8 cellular contexts compared by ENCODE assay signal in genomic region chr9:121299467-121300282, GRCh38. TPM values are rescaled to one million over a fixed set of nuclear protein-coding genes. Genes with fewer than 3 reads are reported as not detected.
DNase-seq lines count a peak whose midpoint lies in the region; ATAC-seq, FAIRE-seq and TF ChIP-seq lines count a peak whose summit lies in the region.

No MANE protein-coding gene starts in this region.

- FAIRE-seq in HepG2 (lab: Jason Lieb, UNC), result no peak

- no peak for TF ChIP-seq POLR2A in breast epithelium (IDR thresholded peaks at IDR 0.05)
- peak in 1 of 2 experiments; percentile 40; a peak in 1 of 4 replicates for TF ChIP-seq POLR2A in HepG2 (IDR thresholded peaks at IDR 0.05; ENCODE audit: insufficient read depth in 1 of 2, low read depth in 2 of 2, low read length in 2 of 2)

- no peaks in the 10 kb centered on the region for H3K9me3 Mint-ChIP-seq in MCF 10A (ENCODE audit: unreplicated experiment)
- no peaks in the 10 kb centered on the region for H3K9me3 Mint-ChIP-seq in stimulated activated naive B cell treated with anti-CD40 and anti-IgM and Interleukin-4, amounts not matched to agents 10 μg/mL and 1 μg/mL and 100 μg/mL, for 72 hours

- H3K36me3 ChIP-seq in breast epithelium (no peaks in the 10 kb centered on the region), RWPE2 (ENCODE audit: low read depth) (peaks cover 26% of the 10 kb centered on the region), HepG2 (replicated peaks in 1 of 2; ENCODE audit: control insufficient read depth in 1 of 2, insufficient read depth in 2 of 2, low read length in 2 of 2) (peaks cover 11 to 17% of the 10 kb centered on the region in 2 experiments; a peak in 4 of 5 replicates)

- no peak overlapping the region for H2AFZ ChIP-seq in HepG2 (ENCODE audit: low read length)

- H3K36me3 Mint-ChIP-seq in MCF 10A (ENCODE audit: insufficient read depth, unreplicated experiment), result no peaks in the 10 kb centered on the region
- H3K36me3 Mint-ChIP-seq in stimulated activated naive B cell treated with anti-CD40 and anti-IgM and Interleukin-4, amounts not matched to agents 10 μg/mL and 1 μg/mL and 100 μg/mL, for 72 hours, result peaks cover 11 to 20% of the 10 kb centered on the region in 2 donors

- peak; percentile 43 for ATAC-seq in RWPE2 (ENCODE audit: low read depth)
- peak; percentile 49 for ATAC-seq in HepG2
- peak; percentile 74 to 82 for ATAC-seq in stimulated activated naive B cell treated with anti-CD40 and anti-IgM and Interleukin-4, amounts not matched to agents 10 μg/mL and 1 μg/mL and 100 μg/mL, for 72 hours (replicated peaks)
- ATAC-seq in HG03439 (IDR thresholded peaks at IDR 0.05; ENCODE audit: unreplicated experiment), result no peak

- H3K27me3 ChIP-seq in breast epithelium, result no peaks in the 10 kb centered on the region
- no peaks in the 10 kb centered on the region for H3K27me3 ChIP-seq in RWPE2 (ENCODE audit: insufficient read depth, poor library complexity, severe bottlenecking)
- no peaks in the 10 kb centered on the region for H3K27me3 ChIP-seq in HepG2 (ENCODE audit: control insufficient read depth in 1 of 2, insufficient read depth in 2 of 2, low read length in 2 of 2)

- peak overlapping the region; percentile 84 for H3K9ac ChIP-seq in HepG2 (ENCODE audit: insufficient read depth, low read depth, low read length)

- WGBS in HepG2 (ENCODE audit: low lambda C conversion rate), result 0% methylated on average over 8 of the region's 74 CpGs

- H3K27me3 Mint-ChIP-seq in MCF 10A (ENCODE audit: insufficient read depth, unreplicated experiment), result no peaks in the 10 kb centered on the region
- peaks cover 6 to 10% of the 10 kb centered on the region in 2 donors for H3K27me3 Mint-ChIP-seq in stimulated activated naive B cell treated with anti-CD40 and anti-IgM and Interleukin-4, amounts not matched to agents 10 μg/mL and 1 μg/mL and 100 μg/mL, for 72 hours

- H3K27ac Mint-ChIP-seq in MCF 10A (ENCODE audit: low read depth, unreplicated experiment), result no peak overlapping the region
- no peak overlapping the region for H3K27ac Mint-ChIP-seq in stimulated activated naive B cell treated with anti-CD40 and anti-IgM and Interleukin-4, amounts not matched to agents 10 μg/mL and 1 μg/mL and 100 μg/mL, for 72 hours

- peaks cover 17% of the 10 kb centered on the region for H3K4me1 Mint-ChIP-seq in MCF 10A (ENCODE audit: insufficient read depth, unreplicated experiment)
- H3K4me1 Mint-ChIP-seq in stimulated activated naive B cell treated with anti-CD40 and anti-IgM and Interleukin-4, amounts not matched to agents 10 μg/mL and 1 μg/mL and 100 μg/mL, for 72 hours, result peaks cover 14 to 30% of the 10 kb centered on the region in 2 donors

- H3K9me3 ChIP-seq in breast epithelium, result no peaks in the 10 kb centered on the region
- H3K9me3 ChIP-seq in RWPE2 (ENCODE audit: severe bottlenecking), result no peaks in the 10 kb centered on the region
- H3K9me3 ChIP-seq in HepG2 (ENCODE audit: low read length), result no peaks in the 10 kb centered on the region

- TF ChIP-seq CTCF in breast epithelium (IDR thresholded peaks at IDR 0.05), result no peak
- TF ChIP-seq CTCF in MCF 10A (IDR thresholded peaks at IDR 0.05; ENCODE audit: unreplicated experiment), result no peak
- TF ChIP-seq CTCF in RWPE2 (IDR thresholded peaks at IDR 0.05; ENCODE audit: poor library complexity, severe bottlenecking), result no peak
- TF ChIP-seq CTCF in HepG2 (CRISPR knock-in tag; IDR thresholded peaks at IDR 0.05), result peak; percentile 36; the same call in 1 of the 2 replicates

- CTCF ChIA-PET in MCF 10A (lab: Yijun Ruan, JAX), result interaction anchor here (0.6 to 1.7 kb wide), 5 partner anchors 12 to 95 kb away, joined by 3 to 6 read pairs (median 4); no protein-coding TSS in a partner anchor
- CTCF ChIA-PET in HepG2 (lab: Yijun Ruan, JAX; ENCODE audit: low intra/inter-chr PET ratio, low total read pairs), result no interaction called here

- intact Hi-C loops in breast epithelium (cut with DNase I; ENCODE audit: low total_unique reads), result loop anchor here (10.0 kb wide), 1 partner anchor 1725 kb away; no protein-coding TSS in a partner anchor
- intact Hi-C loops in MCF 10A (cut with micrococcal nuclease), result no loop called here
- intact Hi-C loops in HepG2 (cut with micrococcal nuclease; ENCODE audit: unreplicated experiment), result loop anchor here (2.0 kb wide), 1 partner anchor 87 kb away; no protein-coding TSS in a partner anchor

- in situ Hi-C loops in HepG2 (cut with HindIII; ENCODE audit: extremely low pct_ligation_motif_present, low pct_unique_long_range_greater_than_20kb), result no loop called here

- peaks cover 23 to 36% of the 10 kb centered on the region in 2 donors for H3K4me1 ChIP-seq in breast epithelium
- H3K4me1 ChIP-seq in RWPE2 (ENCODE audit: insufficient read depth, poor library complexity, severe bottlenecking), result peaks cover 2% of the 10 kb centered on the region
- peaks cover 93% of the 10 kb centered on the region for H3K4me1 ChIP-seq in HepG2 (ENCODE audit: insufficient read depth, low read length)

- H3K4me3 ChIP-seq in breast epithelium (peak overlapping the region; percentile 62 to 78 (median 66)), RWPE2 (ENCODE audit: severe bottlenecking) (peak overlapping the region; percentile 37), HepG2 (replicated peaks in 1 of 3; ENCODE audit: insufficient read depth in 1 of 3, low read depth in 2 of 3, low read length in 3 of 3) (peak overlapping the region; percentile 67 to 80 (median 76))

- H3K4me2 ChIP-seq in HepG2 (ENCODE audit: low read depth, low read length), result peak overlapping the region; percentile 78

- H3K27ac ChIP-seq in breast epithelium (peak overlapping the region; percentile 94 to 98), RWPE2 (ENCODE audit: poor library complexity, severe bottlenecking) (no peak overlapping the region), HepG2 (ENCODE audit: extremely low read length, insufficient read depth, low read length) (peak overlapping the region; percentile 94)

- no TSS peak for BruUV-seq in MCF 10A (replicated peaks; lab: Mats Ljungman, UMichigan)
- BruUV-seq in HepG2 (replicated peaks; lab: Mats Ljungman, UMichigan), result no TSS peak

- H3K79me2 ChIP-seq in HepG2 (ENCODE audit: insufficient read depth, low read length), result peaks cover 14% of the 10 kb centered on the region

- no peak; the same call in none of the 2 replicates for TF ChIP-seq RAD21 in HepG2 (CRISPR knock-in tag; IDR thresholded peaks at IDR 0.05)

- POLR2A ChIA-PET in MCF 10A (lab: Yijun Ruan, JAX), result interaction anchor here (0.9 kb wide), 1 partner anchor 10 kb away, joined by 3 read pairs; no protein-coding TSS in a partner anchor
- POLR2A ChIA-PET in HepG2 (lab: Yijun Ruan, JAX), result interaction anchor here (0.8 to 14.1 kb wide), 12 partner anchors 10 to 178 kb away, joined by 3 to 398 read pairs (median 4); partner anchors contain the start of gene GSN

- TF ChIP-seq EP300 in HepG2 (IDR thresholded peaks at IDR 0.05; ENCODE audit: low read depth in 2 of 2, low read length in 2 of 2) (no peak), HepG2 (CRISPR knock-in tag; IDR thresholded peaks at IDR 0.05; ENCODE audit: borderline replicate concordance) (no peak)

- H4K20me1 ChIP-seq in HepG2 (ENCODE audit: insufficient read depth, low read length), result no peaks in the 10 kb centered on the region

- peak; percentile 60 to 68 for DNase-seq in breast epithelium (ENCODE audit: low spot score in 2 of 2)
- DNase-seq in MCF 10A (ENCODE audit: unreplicated experiment), result no peak
- no peak for DNase-seq in RWPE2 (ENCODE audit: low spot score)
- DNase-seq in dermis blood vessel endothelial cell, result peak; percentile 61
- DNase-seq in HepG2 (ENCODE audit: low spot score), result no peak
- no peak for DNase-seq in stimulated activated naive B cell treated with anti-CD40 and anti-IgM and Interleukin-4, amounts not matched to agents 10 μg/mL and 1 μg/mL and 100 μg/mL, for 72 hours
- DNase-seq in NAMALWA (ENCODE audit: low spot score), result no peak

- H3K4me3 Mint-ChIP-seq in MCF 10A (ENCODE audit: unreplicated experiment), result no peak overlapping the region
- peak overlapping the region; percentile 76 to 77 for H3K4me3 Mint-ChIP-seq in stimulated activated naive B cell treated with anti-CD40 and anti-IgM and Interleukin-4, amounts not matched to agents 10 μg/mL and 1 μg/mL and 100 μg/mL, for 72 hours

TF ChIP-seq in HepG2, 621 proteins besides CTCF, POLR2A, EP300 and RAD21 (continues in another document):
- TF ChIP-seq ZNF354B (CRISPR knock-in tag; IDR thresholded peaks at IDR 0.05) (no peak), SALL2 (CRISPR knock-in tag; IDR thresholded peaks at IDR 0.05) (peak; percentile 76), MBNL3 (CRISPR knock-in tag; conservative IDR thresholded peaks at IDR 0.05) (no peak), ZSCAN22 (CRISPR knock-in tag; IDR thresholded peaks at IDR 0.05) (no peak), CHD4 (IDR thresholded peaks at IDR 0.05; ENCODE audit: borderline replicate concordance, low read length) (no peak), ZNF101 (CRISPR knock-in tag; IDR thresholded peaks at IDR 0.05; ENCODE audit: borderline replicate concordance, low read depth) (no peak), KLF16 (CRISPR knock-in tag; IDR thresholded peaks at IDR 0.05) (no peak)

RNA-seq across cellular contexts. Expression of gene GSN, which starts 31.7 kb away (rescaled TPM):
- over 10,000 TPM in 1 of 3 donors, 1,000 to 10,000 TPM in 2; 1,290 to 13,922 (median 1,437) TPM for total RNA-seq in breast epithelium
- 21.9 and 24.9 TPM in 2 replicates for total RNA-seq in MCF 10A (2022)
- total RNA-seq in dermis blood vessel endothelial cell, result 350 and 1,127 TPM in 2 replicates
- total RNA-seq in HepG2 (2016; rRNA removed; fragmentation: Illumina TruSeq; extraction: Trizol), result 126 and 307 TPM in 2 replicates
- 56.0 and 58.2 TPM in 2 replicates for total RNA-seq in HepG2 (2016; cell fraction: cytosol; rRNA removed; fragmentation: Illumina TruSeq; extraction: Trizol; ENCODE audit: low read depth)
- 125 and 311 TPM in 2 replicates for total RNA-seq in HepG2 (2016; cell fraction: insoluble cytoplasmic fraction; rRNA removed; fragmentation: Illumina TruSeq; extraction: Trizol)
- total RNA-seq in HepG2 (2016; cell fraction: membrane; rRNA removed; fragmentation: Illumina TruSeq; extraction: Trizol), result 102 and 113 TPM in 2 replicates
- total RNA-seq in HepG2 (2016; cell fraction: nucleus; rRNA removed; fragmentation: Illumina TruSeq; extraction: Trizol), result 251 and 294 TPM in 2 replicates
- polyA plus RNA-seq in HepG2 (2011; rRNA removed), result 294 and 436 TPM in 2 replicates
- polyA plus RNA-seq in HepG2 (2011; cell fraction: cytosol; rRNA removed), result 396 and 404 TPM in 2 replicates
- 430 and 447 TPM in 2 replicates for polyA plus RNA-seq in HepG2 (2011; cell fraction: nucleus; rRNA removed)
- polyA plus RNA-seq in HepG2 (2012), result 349 and 423 TPM in 2 replicates
- 57.9 and 60.7 TPM in 2 replicates for polyA plus RNA-seq in HepG2 (2016; cell fraction: cytosol; fragmentation: Illumina TruSeq; extraction: Trizol; ENCODE audit: low read depth)
- polyA plus RNA-seq in HepG2 (2016; cell fraction: insoluble cytoplasmic fraction; fragmentation: Illumina TruSeq; extraction: Trizol; ENCODE audit: low read depth), result 115 and 123 TPM in 2 replicates
- polyA plus RNA-seq in HepG2 (2016; cell fraction: membrane; fragmentation: Illumina TruSeq; extraction: Trizol; ENCODE audit: low read depth), result 77.0 and 92.1 TPM in 2 replicates
- 379 and 400 TPM in 2 replicates for polyA plus RNA-seq in HepG2 (2016; cell fraction: nucleus; fragmentation: Illumina TruSeq; extraction: Trizol; ENCODE audit: insufficient read depth, low read depth)
- polyA minus RNA-seq in HepG2 (2011; rRNA and poly(A)+ RNA removed; ENCODE audit: low replicate concordance), result 66.7 and 379 TPM in 2 replicates
- 132 and 185 TPM in 2 replicates for polyA minus RNA-seq in HepG2 (2011; cell fraction: cytosol; rRNA and poly(A)+ RNA removed)
- polyA minus RNA-seq in HepG2 (2011; cell fraction: nucleus; rRNA and poly(A)+ RNA removed), result 122 and 168 TPM in 2 replicates

Comparison
In these comparisons a context has a peak if more than half of its experiments do, and no peak if none do; other contexts are left out.
1. DNase-seq: peak in breast epithelium (2 of 2) and dermis blood vessel endothelial cell (single experiment); none in MCF 10A (single experiment), RWPE2 (single experiment), HepG2 (single experiment), stimulated activated naive B cell treated with anti-CD40 and anti-IgM and Interleukin-4, amounts not matched to agents 10 μg/mL and 1 μg/mL and 100 μg/mL, for 72 hours (single experiment) and NAMALWA (single experiment).
2. Peak in every context shown above with its lines, with median percentiles within 50 percentile points of each other: H3K4me3 ChIP-seq.